In genomic region chr2:5915926-5916325, GRCh38 we compare ENCODE assay signal across 8 cellular contexts.
DNase-seq lines count a peak whose midpoint lies in the region; ATAC-seq and TF ChIP-seq lines count a peak whose summit lies in the region.

No MANE protein-coding gene starts in this region.

- no peak overlapping the region for H3K4me3 ChIP-seq in AG04450 (ENCODE audit: low read depth, low read length)
- H3K4me3 ChIP-seq in heart left ventricle: no peak overlapping the region
- no peak overlapping the region for H3K4me3 ChIP-seq in ascending aorta

- CTCF ChIA-PET in AG04450 (lab: Charles Lee): interaction anchor here (0.6 to 2.1 kb wide), 15 partner anchors 8 to 1956 kb away, joined by 3 to 14 read pairs (median 4); partner anchors contain the start of gene SOX11

- TF ChIP-seq CTCF in AG04450 (IDR thresholded peaks at IDR 0.05; ENCODE audit: low read depth, low read length) (peak; percentile 73), GM12872 (IDR thresholded peaks at IDR 0.05; ENCODE audit: insufficient read depth, low read depth, low read length) (peak; percentile 63), heart left ventricle (IDR thresholded peaks at IDR 0.05) (peak in 11 of 12 donors; percentile 10 to 46 (median 39)), ascending aorta (IDR thresholded peaks at IDR 0.05) (no peak)

- DNase-seq in AG04450 (ENCODE audit: low read depth, low spot score) (peak; percentile 16), NCI-H748 treated with DMSO at 0.1 percent for 48 hours (lab: John Stamatoyannopoulos, UW) (peak; percentile 20), heart left ventricle (no peak), ascending aorta (ENCODE audit: low spot score in 2 of 2) (no peak), NOMO-1 (lab: John Stamatoyannopoulos, UW; ENCODE audit: unreplicated experiment in 2 of 2) (no peak), HuH-7.5 (ENCODE audit: low spot score) (no peak), KG1 (lab: John Stamatoyannopoulos, UW) (no peak)

- WGBS in heart left ventricle, 4 donors: 42 to 67% (median 55%) methylated on average over 3 to 4 of the region's 4 CpGs

- H3K4me1 ChIP-seq in heart left ventricle (peaks cover 0 to 21% (median 7%) of the 10 kb centered on the region in 12 donors), ascending aorta (no peaks in the 10 kb centered on the region)

- H3K27me3 ChIP-seq in AG04450 (ENCODE audit: control insufficient read depth, insufficient read depth, low read length) (no peaks in the 10 kb centered on the region), heart left ventricle (no peaks in the 10 kb centered on the region), ascending aorta (no peaks in the 10 kb centered on the region)

- no peak for TF ChIP-seq POLR2A in heart left ventricle (IDR thresholded peaks at IDR 0.05)

- H3K27ac ChIP-seq in AG04450 (ENCODE audit: low read depth, low read length) (no peak overlapping the region), heart left ventricle (peak overlapping the region; percentile 45 to 91 (median 76)), ascending aorta (peak overlapping the region in 1 of 2 donors; percentile 55)

- ATAC-seq in heart left ventricle: peak in 2 of 4 donors; percentile 19 to 32

- POLR2A ChIA-PET in AG04450 (lab: Yijun Ruan, JAX): interaction anchor here (1.0 to 1.7 kb wide), 3 partner anchors 220 to 223 kb away, joined by 9 to 11 read pairs (median 10); partner anchors contain the start of gene SOX11

- intact Hi-C loops in heart left ventricle (cut with DNase I) (loop anchor here in 7 of 10 donors (2.0 to 10.0 kb wide), 6 partner anchors 191 to 921 kb away; partner anchors contain the start of gene SOX11 (in 5 of the 7)), ascending aorta (cut with DNase I) (no loop called here)

- H3K36me3 ChIP-seq in heart left ventricle: no peaks in the 10 kb centered on the region
- no peaks in the 10 kb centered on the region for H3K36me3 ChIP-seq in ascending aorta

- H3K9me3 ChIP-seq in AG04450 (ENCODE audit: control insufficient read depth, insufficient read depth, low read length) (no peaks in the 10 kb centered on the region), heart left ventricle (peaks cover 0 to 17% (median 3%) of the 10 kb centered on the region in 12 donors), ascending aorta (no peaks in the 10 kb centered on the region)

Comparison
In these comparisons a context has a peak if more than half of its experiments do, and no peak if none do; other contexts are left out.
1. DNase-seq: peak in AG04450 (single experiment) and NCI-H748 treated with DMSO at 0.1 percent for 48 hours (single experiment); none in heart left ventricle (0 of 5), ascending aorta (0 of 2), NOMO-1 (0 of 2), HuH-7.5 (single experiment) and KG1 (single experiment).
2. CTCF ChIP-seq: peak in AG04450 (single experiment), GM12872 (single experiment) and heart left ventricle (11 of 12); none in ascending aorta (0 of 3).